Comparison of ENCODE assay signal across 8 cellular contexts in genomic region chr7:5429253-5429856, GRCh38. TPM values are rescaled to one million over a fixed set of nuclear protein-coding genes. Genes with fewer than 3 reads are reported as not detected.
DNase-seq lines count a peak whose midpoint lies in the region; ATAC-seq, FAIRE-seq and TF ChIP-seq lines count a peak whose summit lies in the region.

No MANE protein-coding gene starts in this region.

- peak; percentile 82 for DNase-seq in Calu3
- peak; percentile 63 to 73 (median 70) for DNase-seq in body of pancreas
- DNase-seq in islet precursor cell: peak; percentile 80
- DNase-seq in GM13976 (ENCODE audit: low spot score): no peak
- no peak for DNase-seq in RCC 7860 (ENCODE audit: low spot score)
- DNase-seq in middle frontal gyrus (ENCODE audit: extremely low spot score, low spot score): no peak

- peak overlapping the region; percentile 83 for H3K4me3 ChIP-seq in HUES64 (ENCODE audit: low read length)
- H3K4me3 ChIP-seq in body of pancreas: no peak overlapping the region

- WGBS in HUES64: under 1% methylated on average over 31 of the region's 31 CpGs
- WGBS in body of pancreas, 2 donors: 0 to 18% methylated on average over 3 to 28 of the region's 31 CpGs

- peaks cover 24% of the 10 kb centered on the region for H3K4me1 Mint-ChIP-seq in Calu3 (ENCODE audit: low read depth, unreplicated experiment)
- peaks cover 36% of the 10 kb centered on the region for H3K4me1 Mint-ChIP-seq in stimulated activated memory B cell treated with anti-CD40 and anti-IgM and Interleukin-4, amounts not matched to agents 10 μg/mL and 1 μg/mL and 100 μg/mL, for 72 hours

- H3K4me3 Mint-ChIP-seq in Calu3 (ENCODE audit: low read depth, unreplicated experiment): peak overlapping the region; percentile 99
- H3K4me3 Mint-ChIP-seq in stimulated activated memory B cell treated with anti-CD40 and anti-IgM and Interleukin-4, amounts not matched to agents 10 μg/mL and 1 μg/mL and 100 μg/mL, for 72 hours: peak overlapping the region; percentile 1

- peaks cover 6% of the 10 kb centered on the region; the same call in 1 of the 2 replicates for H3K9me3 ChIP-seq in HUES64 (ENCODE audit: insufficient read depth, low read depth, low read length)
- no peaks in the 10 kb centered on the region for H3K9me3 ChIP-seq in body of pancreas

- FAIRE-seq in RCC 7860 (lab: Jason Lieb, UNC): no peak

- no TSS peak for BruUV-seq in Calu3 (replicated peaks; lab: Mats Ljungman, UMichigan)

- TF ChIP-seq CTCF in Calu3 (IDR thresholded peaks at IDR 0.05; ENCODE audit: unreplicated experiment) (no peak), body of pancreas (IDR thresholded peaks at IDR 0.05) (no peak), GM13976 (IDR thresholded peaks at IDR 0.05; ENCODE audit: borderline replicate concordance, control extremely low read depth, extremely low read depth, insufficient read depth, missing control alignments) (no peak)

- no peaks in the 10 kb centered on the region for H3K36me3 ChIP-seq in HUES64 (ENCODE audit: insufficient read depth, low read length)
- H3K36me3 ChIP-seq in body of pancreas (replicated peaks in 1 of 2; ENCODE audit: insufficient read depth in 1 of 2, low read depth in 2 of 2): no peaks in the 10 kb centered on the region

- in situ Hi-C loops in GM13976 (cut with MboI; ENCODE audit: low sequenced_read_pairs, unreplicated experiment): no loop called here

- CTCF ChIA-PET in Calu3 (lab: Charles Lee): interaction anchor here (0.6 to 1.7 kb wide), 4 partner anchors 12 to 189 kb away, joined by 3 to 5 read pairs (median 4); no protein-coding TSS in a partner anchor

- H3K27me3 ChIP-seq in HUES64 (ENCODE audit: insufficient read depth, low read length) (peaks cover 56% of the 10 kb centered on the region), body of pancreas (no peaks in the 10 kb centered on the region)

- peaks cover 16% of the 10 kb centered on the region for H3K4me1 ChIP-seq in HUES64 (ENCODE audit: insufficient read depth, low read length)
- peaks cover 36% of the 10 kb centered on the region for H3K4me1 ChIP-seq in body of pancreas

- no peaks in the 10 kb centered on the region for H3K27me3 Mint-ChIP-seq in Calu3 (ENCODE audit: unreplicated experiment)
- H3K27me3 Mint-ChIP-seq in stimulated activated memory B cell treated with anti-CD40 and anti-IgM and Interleukin-4, amounts not matched to agents 10 μg/mL and 1 μg/mL and 100 μg/mL, for 72 hours: peaks cover 97% of the 10 kb centered on the region

- peak in 2 of 3 donors; percentile 46 to 49 for TF ChIP-seq POLR2A in body of pancreas (IDR thresholded peaks at IDR 0.05)

- intact Hi-C loops in Calu3 (cut with micrococcal nuclease; ENCODE audit: unreplicated experiment) (no loop called here), body of pancreas (cut with DNase I) (no loop called here)

- peaks cover 68% of the 10 kb centered on the region for H3K36me3 Mint-ChIP-seq in Calu3 (ENCODE audit: insufficient read depth, unreplicated experiment)
- no peaks in the 10 kb centered on the region for H3K36me3 Mint-ChIP-seq in stimulated activated memory B cell treated with anti-CD40 and anti-IgM and Interleukin-4, amounts not matched to agents 10 μg/mL and 1 μg/mL and 100 μg/mL, for 72 hours

- peak; percentile 23 for ATAC-seq in body of pancreas
- ATAC-seq in stimulated activated memory B cell treated with anti-CD40 and anti-IgM and Interleukin-4, amounts not matched to agents 10 μg/mL and 1 μg/mL and 100 μg/mL, for 72 hours: no peak

- peak overlapping the region; percentile 94 for H3K9ac ChIP-seq in HUES64 (ENCODE audit: low read depth, low read length)

- peak overlapping the region; percentile 89 for H3K27ac Mint-ChIP-seq in Calu3 (ENCODE audit: unreplicated experiment)
- no peak overlapping the region for H3K27ac Mint-ChIP-seq in stimulated activated memory B cell treated with anti-CD40 and anti-IgM and Interleukin-4, amounts not matched to agents 10 μg/mL and 1 μg/mL and 100 μg/mL, for 72 hours

- H3K27ac ChIP-seq in HUES64 (ENCODE audit: low read depth, low read length) (peak overlapping the region; percentile 78; the same call in 1 of the 2 replicates), body of pancreas (peak overlapping the region; percentile 74 to 100 (median 98))

- H3K9me3 Mint-ChIP-seq in Calu3 (ENCODE audit: low read depth, unreplicated experiment): no peaks in the 10 kb centered on the region
- peaks cover 3% of the 10 kb centered on the region for H3K9me3 Mint-ChIP-seq in stimulated activated memory B cell treated with anti-CD40 and anti-IgM and Interleukin-4, amounts not matched to agents 10 μg/mL and 1 μg/mL and 100 μg/mL, for 72 hours

RNA-seq across cellular contexts. Expression of gene TNRC18, which starts 5.7 kb away (rescaled TPM):
- total RNA-seq in Calu3 (2022) (213 and 218 TPM in 2 replicates), body of pancreas (100 to 1,000 TPM in 1 of 2 donors, 10 to 100 TPM in 1; 87.9 to 201 TPM)
- polyA plus RNA-seq in HUES64 (2013, experiment 1 of 2): 15.9 TPM
- 20.0 TPM for polyA plus RNA-seq in HUES64 (2013, experiment 2 of 2)

Comparison
In these comparisons a context has a peak if more than half of its experiments do, and no peak if none do; other contexts are left out.
1. DNase-seq: peak in Calu3 (single experiment), body of pancreas (4 of 4) and islet precursor cell (single experiment); none in GM13976 (single experiment), RCC 7860 (single experiment) and middle frontal gyrus (single experiment).